In genomic region chr10:91298224-91298862, GRCh38 we compare ENCODE assay signal across 8 cellular contexts.
DNase-seq lines count a peak whose midpoint lies in the region; ATAC-seq and TF ChIP-seq lines count a peak whose summit lies in the region.

No MANE protein-coding gene starts in this region.

- H3K14ac ChIP-seq in neuronal stem cell (ENCODE audit: low read length), result no peak overlapping the region

- no peak for TF ChIP-seq EP300 in gastroesophageal sphincter (IDR thresholded peaks at IDR 0.05)

- H3K4ac ChIP-seq in neuronal stem cell (ENCODE audit: low read length), result no peak overlapping the region

- ATAC-seq in GM21786 (IDR thresholded peaks at IDR 0.05; ENCODE audit: unreplicated experiment) (peak; percentile 78), gastroesophageal sphincter (peak; percentile 82)

- H3K4me1 ChIP-seq in gastroesophageal sphincter, result peaks cover 0 to 14% (median 0%) of the 10 kb centered on the region in 3 donors
- H3K4me1 ChIP-seq in neuronal stem cell (ENCODE audit: control insufficient read depth in 2 of 2, insufficient read depth in 1 of 2, low read depth in 1 of 2, low read length in 2 of 2), result peaks cover 1 to 2% of the 10 kb centered on the region in 2 donors

- H3K36me3 ChIP-seq in gastroesophageal sphincter (no peaks in the 10 kb centered on the region), neuronal stem cell (replicated peaks in 1 of 2; ENCODE audit: control insufficient read depth in 2 of 2, insufficient read depth in 2 of 2, low read length in 2 of 2) (no peaks in the 10 kb centered on the region)

- H2BK5ac ChIP-seq in neuronal stem cell (ENCODE audit: low read length), result no peak overlapping the region

- no peak overlapping the region for H2BK15ac ChIP-seq in neuronal stem cell (ENCODE audit: low read length)

- peak overlapping the region; percentile 26 to 52 for H3K4me3 ChIP-seq in gastroesophageal sphincter
- peak overlapping the region in 1 of 2 donors; percentile 9 for H3K4me3 ChIP-seq in neuronal stem cell (ENCODE audit: low read length in 2 of 2)

- 0% methylated on average over 9 to 21 of the region's 23 CpGs for WGBS in gastroesophageal sphincter (ENCODE audit: low coverage in 1 of 2), 2 donors
- no CpG with 5 or more reads among the region's 23 CpGs for WGBS in neuronal stem cell (ENCODE audit: extremely low coverage in 2 of 2, insufficient read length in 2 of 2, insufficient replicate concordance in 1 of 2), 2 donors

- H3K4me2 ChIP-seq in neuronal stem cell (ENCODE audit: insufficient read depth, low read length, poor library complexity, severe bottlenecking), result peak overlapping the region; percentile 37

- H3K18ac ChIP-seq in neuronal stem cell (ENCODE audit: low read length), result peak overlapping the region; percentile 63

- H3K23ac ChIP-seq in neuronal stem cell (ENCODE audit: low read depth, low read length, poor library complexity), result no peak overlapping the region

- TF ChIP-seq CTCF in gastroesophageal sphincter (IDR thresholded peaks at IDR 0.05), result peak; percentile 86 to 97 (median 92)

- H3K9me3 ChIP-seq in gastroesophageal sphincter (no peaks in the 10 kb centered on the region), neuronal stem cell (replicated peaks in 1 of 2; ENCODE audit: control insufficient read depth in 2 of 2, insufficient read depth in 1 of 2, low read depth in 1 of 2, low read length in 2 of 2) (no peaks in the 10 kb centered on the region)

- H4K8ac ChIP-seq in neuronal stem cell (ENCODE audit: low read depth, low read length), result no peak overlapping the region

- H2AK5ac ChIP-seq in neuronal stem cell (ENCODE audit: low read depth, low read length), result no peak overlapping the region

- no peak overlapping the region for H3K9ac ChIP-seq in neuronal stem cell (ENCODE audit: low read depth, low read length, poor library complexity)

- peak overlapping the region; percentile 76 for H2AFZ ChIP-seq in neuronal stem cell (ENCODE audit: low read length)

- H3K27me3 ChIP-seq in gastroesophageal sphincter (no peaks in the 10 kb centered on the region), neuronal stem cell (ENCODE audit: control insufficient read depth in 3 of 3, insufficient read depth in 3 of 3, low read depth in 1 of 3, low read length in 3 of 3) (no peaks in the 10 kb centered on the region)

- H4K91ac ChIP-seq in neuronal stem cell (ENCODE audit: low read depth, low read length, poor library complexity), result no peak overlapping the region

- H3K27ac ChIP-seq in gastroesophageal sphincter (peak overlapping the region in 3 of 4 donors; percentile 25 to 61 (median 40)), neuronal stem cell (replicated peaks; ENCODE audit: low read length) (no peak overlapping the region)

- TF ChIP-seq POLR2A in gastroesophageal sphincter (IDR thresholded peaks at IDR 0.05), result no peak

- no peak overlapping the region for H2BK12ac ChIP-seq in neuronal stem cell (ENCODE audit: low read length)

- no peaks in the 10 kb centered on the region for H3K79me1 ChIP-seq in neuronal stem cell (ENCODE audit: low read depth, low read length)

- H2BK120ac ChIP-seq in neuronal stem cell (ENCODE audit: low read depth, low read length), result no peak overlapping the region

- peak; percentile 85 for DNase-seq in DMS53 treated with DMSO at 0.1 percent for 48 hours (lab: John Stamatoyannopoulos, UW; ENCODE audit: unreplicated experiment)
- DNase-seq in Kasumi-1 (lab: John Stamatoyannopoulos, UW), result peak; percentile 80
- peak; percentile 72 for DNase-seq in RPMI8226
- peak; percentile 26 for DNase-seq in activated gamma-delta T cell (lab: John Stamatoyannopoulos, UW)
- DNase-seq in neuronal stem cell (ENCODE audit: low spot score), result peak; percentile 80
- DNase-seq in stromal cell of bone marrow (ENCODE audit: low read depth), result peak; percentile 51

Comparison
In these comparisons a context has a peak if more than half of its experiments do, and no peak if none do; other contexts are left out.
1. DNase-seq: peak in every context shown above with its lines; median percentile 85 in DMS53 treated with DMSO at 0.1 percent for 48 hours; 80 in Kasumi-1; 80 in neuronal stem cell; 72 in RPMI8226; 51 in stromal cell of bone marrow; 26 in activated gamma-delta T cell.